ENCODE assay signal across 22 cellular contexts in genomic region chr11:82871646-82872045, GRCh38.
"Had no signal": no experiment of that assay in that cellular context is flagged by ENCODE, and none has a peak within 500 bp of the region (broad histone marks: within the 10 kb centered on the region; RNA-seq: fewer than 3 reads in every experiment).

No MANE protein-coding gene starts in this region.

- DNase-seq: activated CD4-positive, alpha-beta T cell treated with anti-CD3 and anti-CD28 coated beads for 36 hours; activated CD4-positive, alpha-beta T cell treated with anti-CD3 and anti-CD28 coated beads, Interleukin-2, amount 50 U/mL, for 1 hour; activated CD8-positive, alpha-beta memory T cell treated with anti-CD3 and anti-CD28 coated beads, Interleukin-2, amount 50 U/mL, for 4 hours; activated CD8-positive, alpha-beta T cell treated with anti-CD3 and anti-CD28 coated beads for 36 hours; activated naive CD4-positive, alpha-beta T cell treated with anti-CD3 and anti-CD28 coated beads, Interleukin-2, amount 50 U/mL, for 16 hours; activated naive CD8-positive, alpha-beta T cell treated with anti-CD3 and anti-CD28 coated beads, Interleukin-2, amount 10 ng/mL, durations not matched to agents 7 days and 5 days; activated T-cell treated with anti-CD3 and anti-CD28 coated beads, Interleukin-2, amount 50 U/mL, for 72 hours; adrenal gland; cerebellar nuclear complex; NCI-H1105 treated with DMSO at 0.1 percent for 48 hours; NCI-H146; NCI-H187 treated with DMSO at 0.1 percent for 48 hours; NCI-H2171; NCI-H2227 treated with DMSO at 0.1 percent for 48 hours; NCI-H446 treated with DMSO at 0.1 percent for 48 hours; NCI-H524 treated with DMSO at 0.1 percent for 48 hours; NCI-H82; SIG-M5; T-cell; WERI-Rb-1 had no signal

- H3K36me3 Mint-ChIP-seq: activated naive CD8-positive, alpha-beta T cell treated with anti-CD3 and anti-CD28 coated beads, Interleukin-2, amount 10 ng/mL, durations not matched to agents 7 days and 5 days had no signal

- H3K27ac ChIP-seq: adrenal gland, WERI-Rb-1 had no signal

- H3K27me3 ChIP-seq: adrenal gland had no signal

- ATAC-seq: activated CD4-positive, alpha-beta T cell treated with anti-CD3 and anti-CD28 coated beads for 36 hours; activated CD8-positive, alpha-beta T cell treated with anti-CD3 and anti-CD28 coated beads for 36 hours; activated T-cell treated with anti-CD3 and anti-CD28 coated beads, Interleukin-2, amount 50 U/mL, for 72 hours; T-cell had no signal

- H3K36me3 ChIP-seq: adrenal gland, WERI-Rb-1 had no signal

- H3K9me3 ChIP-seq: adrenal gland had no signal

- H3K4me3 Mint-ChIP-seq: activated CD4-positive, alpha-beta T cell treated with anti-CD3 and anti-CD28 coated beads for 36 hours; activated CD8-positive, alpha-beta T cell treated with anti-CD3 and anti-CD28 coated beads for 36 hours; activated naive CD8-positive, alpha-beta T cell treated with anti-CD3 and anti-CD28 coated beads, Interleukin-2, amount 10 ng/mL, durations not matched to agents 7 days and 5 days; activated T-cell treated with anti-CD3 and anti-CD28 coated beads, Interleukin-2, amount 50 U/mL, for 72 hours; T-cell had no signal

- H3K4me3 ChIP-seq: adrenal gland had no signal

- H3K27ac Mint-ChIP-seq: activated CD4-positive, alpha-beta T cell treated with anti-CD3 and anti-CD28 coated beads for 36 hours; activated CD8-positive, alpha-beta T cell treated with anti-CD3 and anti-CD28 coated beads for 36 hours; activated naive CD8-positive, alpha-beta T cell treated with anti-CD3 and anti-CD28 coated beads, Interleukin-2, amount 10 ng/mL, durations not matched to agents 7 days and 5 days; activated T-cell treated with anti-CD3 and anti-CD28 coated beads, Interleukin-2, amount 50 U/mL, for 72 hours; activated T-helper 2 cell treated with anti-CD3 and anti-CD28 coated beads, Interferon-gamma antibody, Interleukin-2, Interleukin-4, amounts not matched to agents 10 μg/mL and 5 μg/mL and 100 μg/mL, durations not matched to agents 14 hours and 24 hours and 36 hours; T-cell had no signal

- FAIRE-seq: colon had no signal

- H3K27me3 Mint-ChIP-seq: activated CD4-positive, alpha-beta T cell treated with anti-CD3 and anti-CD28 coated beads for 36 hours; activated CD8-positive, alpha-beta T cell treated with anti-CD3 and anti-CD28 coated beads for 36 hours; activated naive CD8-positive, alpha-beta T cell treated with anti-CD3 and anti-CD28 coated beads, Interleukin-2, amount 10 ng/mL, durations not matched to agents 7 days and 5 days; T-cell had no signal
